ENCODE assay signal across 15 cellular contexts in the genomic region with DNA sequence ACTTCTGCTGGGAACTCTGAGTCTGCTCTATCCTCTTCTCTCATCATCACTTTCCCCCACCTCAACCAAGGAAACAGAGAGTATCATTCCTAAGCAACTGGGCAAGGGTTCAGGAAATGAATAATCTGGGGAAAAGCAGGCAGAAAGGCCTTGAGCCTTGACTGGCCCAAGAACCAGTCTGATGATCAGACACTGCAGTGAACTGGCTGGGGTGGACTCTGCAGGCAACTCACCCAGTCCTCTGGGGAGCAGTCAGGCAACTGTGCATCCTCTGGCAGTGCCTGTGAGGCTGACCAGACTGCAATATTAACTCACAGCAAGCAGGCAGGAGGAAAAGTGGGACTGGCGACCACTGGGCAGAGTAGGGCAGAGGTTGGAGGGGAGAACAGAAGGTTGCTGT. TPM values are rescaled to one million over a fixed set of nuclear protein-coding genes. Genes with fewer than 3 reads are reported as not detected.
DNase-seq lines count a peak whose midpoint lies in the region; ATAC-seq, FAIRE-seq and TF ChIP-seq lines count a peak whose summit lies in the region.
"Had no signal": no experiment of that assay in that cellular context is flagged by ENCODE, and none has a peak within 500 bp of the region (broad histone marks: within the 10 kb centered on the region; RNA-seq: fewer than 3 reads in every experiment).

No MANE protein-coding gene starts in this region.

- H3K9me3 Mint-ChIP-seq in activated CD4-positive, alpha-beta memory T cell treated with anti-CD3 and anti-CD28 coated beads, Interleukin-2, amount 10 ng/mL, durations not matched to agents 7 days and 5 days: no peaks in the 10 kb centered on the region
- no peaks in the 10 kb centered on the region for H3K9me3 Mint-ChIP-seq in activated CD4-positive, alpha-beta memory T cell treated with anti-CD3 and anti-CD28 coated beads for 36 hours
- no peaks in the 10 kb centered on the region for H3K9me3 Mint-ChIP-seq in activated CD8-positive, alpha-beta T cell treated with anti-CD3 and anti-CD28 coated beads for 36 hours
- no peaks in the 10 kb centered on the region for H3K9me3 Mint-ChIP-seq in stimulated activated naive B cell treated with anti-CD40 and anti-IgM and Interleukin-4, amounts not matched to agents 10 μg/mL and 1 μg/mL and 100 μg/mL, for 72 hours

- no peak for DNase-seq in activated CD4-positive, alpha-beta memory T cell treated with anti-CD3 and anti-CD28 coated beads, Interleukin-2, amount 10 ng/mL, durations not matched to agents 7 days and 5 days
- DNase-seq in activated CD4-positive, alpha-beta memory T cell treated with anti-CD3 and anti-CD28 coated beads for 36 hours: no peak
- no peak for DNase-seq in activated CD8-positive, alpha-beta T cell treated with anti-CD3 and anti-CD28 coated beads for 36 hours
- DNase-seq in fibroblast of the aortic adventitia (ENCODE audit: low read depth) (peak; percentile 68), GM13977 (ENCODE audit: low spot score) (no peak), NOMO-1 (lab: John Stamatoyannopoulos, UW; ENCODE audit: unreplicated experiment in 2 of 2) (no peak), urothelium cell line (ENCODE audit: low spot score) (no peak)
- no peak for DNase-seq in stimulated activated naive B cell treated with anti-CD40 and anti-IgM and Interleukin-4, amounts not matched to agents 10 μg/mL and 1 μg/mL and 100 μg/mL, for 72 hours
- DNase-seq: ACHN, brain microvascular endothelial cell, left ventricle myocardium superior, NCI-H510A treated with DMSO at 0.1 percent for 48 hours, SIG-M5, uterus had no signal

- no peak for FAIRE-seq in urothelium cell line (lab: Jason Lieb, UNC)
- FAIRE-seq: H1 had no signal

- H3K27ac Mint-ChIP-seq in activated CD4-positive, alpha-beta memory T cell treated with anti-CD3 and anti-CD28 coated beads, Interleukin-2, amount 10 ng/mL, durations not matched to agents 7 days and 5 days: no peak overlapping the region
- H3K27ac Mint-ChIP-seq in activated CD4-positive, alpha-beta memory T cell treated with anti-CD3 and anti-CD28 coated beads for 36 hours: no peak overlapping the region
- H3K27ac Mint-ChIP-seq in activated CD8-positive, alpha-beta T cell treated with anti-CD3 and anti-CD28 coated beads for 36 hours: no peak overlapping the region
- H3K27ac Mint-ChIP-seq in stimulated activated naive B cell treated with anti-CD40 and anti-IgM and Interleukin-4, amounts not matched to agents 10 μg/mL and 1 μg/mL and 100 μg/mL, for 72 hours: peak overlapping the region; percentile 5

- peaks cover 17% of the 10 kb centered on the region for H3K4me1 Mint-ChIP-seq in activated CD4-positive, alpha-beta memory T cell treated with anti-CD3 and anti-CD28 coated beads, Interleukin-2, amount 10 ng/mL, durations not matched to agents 7 days and 5 days
- peaks cover 19% of the 10 kb centered on the region for H3K4me1 Mint-ChIP-seq in activated CD4-positive, alpha-beta memory T cell treated with anti-CD3 and anti-CD28 coated beads for 36 hours (ENCODE audit: low read depth)
- H3K4me1 Mint-ChIP-seq in activated CD8-positive, alpha-beta T cell treated with anti-CD3 and anti-CD28 coated beads for 36 hours (ENCODE audit: low read depth): peaks cover 17% of the 10 kb centered on the region
- H3K4me1 Mint-ChIP-seq in stimulated activated naive B cell treated with anti-CD40 and anti-IgM and Interleukin-4, amounts not matched to agents 10 μg/mL and 1 μg/mL and 100 μg/mL, for 72 hours: peaks cover 12 to 36% of the 10 kb centered on the region in 2 donors

- H3K4me3 ChIP-seq in fibroblast of the aortic adventitia (ENCODE audit: low read depth, low read length): peak overlapping the region; percentile 6

- in situ Hi-C loops in GM13977 (cut with MboI; ENCODE audit: low pct_unique_long_range_greater_than_20kb, low sequenced_read_pairs, unreplicated experiment): loop anchor here (25.0 kb wide), 1 partner anchor 128 kb away; a partner anchor contains a TSS

- no peaks in the 10 kb centered on the region for H3K36me3 Mint-ChIP-seq in activated CD4-positive, alpha-beta memory T cell treated with anti-CD3 and anti-CD28 coated beads, Interleukin-2, amount 10 ng/mL, durations not matched to agents 7 days and 5 days (ENCODE audit: low read depth)
- no peaks in the 10 kb centered on the region for H3K36me3 Mint-ChIP-seq in activated CD4-positive, alpha-beta memory T cell treated with anti-CD3 and anti-CD28 coated beads for 36 hours
- no peaks in the 10 kb centered on the region for H3K36me3 Mint-ChIP-seq in activated CD8-positive, alpha-beta T cell treated with anti-CD3 and anti-CD28 coated beads for 36 hours (ENCODE audit: low read depth)
- no peaks in the 10 kb centered on the region for H3K36me3 Mint-ChIP-seq in stimulated activated naive B cell treated with anti-CD40 and anti-IgM and Interleukin-4, amounts not matched to agents 10 μg/mL and 1 μg/mL and 100 μg/mL, for 72 hours

- POLR2A ChIA-PET in activated CD4-positive, alpha-beta memory T cell treated with anti-CD3 and anti-CD28 coated beads, Interleukin-2, amount 10 ng/mL, durations not matched to agents 7 days and 5 days (lab: Charles Lee): no interaction called here
- POLR2A ChIA-PET in activated CD4-positive, alpha-beta memory T cell treated with anti-CD3 and anti-CD28 coated beads for 36 hours (lab: Charles Lee): no interaction called here
- POLR2A ChIA-PET in activated CD8-positive, alpha-beta T cell treated with anti-CD3 and anti-CD28 coated beads for 36 hours (lab: Charles Lee): interaction anchor here (1.6 kb wide), 1 partner anchor 167 kb away, joined by 5 read pairs; no protein-coding TSS in a partner anchor

- H3K4me3 Mint-ChIP-seq in activated CD4-positive, alpha-beta memory T cell treated with anti-CD3 and anti-CD28 coated beads, Interleukin-2, amount 10 ng/mL, durations not matched to agents 7 days and 5 days: peak overlapping the region; percentile 75
- H3K4me3 Mint-ChIP-seq in activated CD4-positive, alpha-beta memory T cell treated with anti-CD3 and anti-CD28 coated beads for 36 hours: no peak overlapping the region
- H3K4me3 Mint-ChIP-seq in activated CD8-positive, alpha-beta T cell treated with anti-CD3 and anti-CD28 coated beads for 36 hours: peak overlapping the region; percentile 74
- peak overlapping the region; percentile 9 to 67 for H3K4me3 Mint-ChIP-seq in stimulated activated naive B cell treated with anti-CD40 and anti-IgM and Interleukin-4, amounts not matched to agents 10 μg/mL and 1 μg/mL and 100 μg/mL, for 72 hours

- H3K27me3 Mint-ChIP-seq in activated CD4-positive, alpha-beta memory T cell treated with anti-CD3 and anti-CD28 coated beads, Interleukin-2, amount 10 ng/mL, durations not matched to agents 7 days and 5 days: peaks cover 33% of the 10 kb centered on the region
- H3K27me3 Mint-ChIP-seq in activated CD4-positive, alpha-beta memory T cell treated with anti-CD3 and anti-CD28 coated beads for 36 hours: peaks cover 18% of the 10 kb centered on the region
- peaks cover 20% of the 10 kb centered on the region for H3K27me3 Mint-ChIP-seq in activated CD8-positive, alpha-beta T cell treated with anti-CD3 and anti-CD28 coated beads for 36 hours
- peaks cover 16 to 21% of the 10 kb centered on the region in 2 donors for H3K27me3 Mint-ChIP-seq in stimulated activated naive B cell treated with anti-CD40 and anti-IgM and Interleukin-4, amounts not matched to agents 10 μg/mL and 1 μg/mL and 100 μg/mL, for 72 hours

- TF ChIP-seq CTCF in activated CD8-positive, alpha-beta T cell treated with anti-CD3 and anti-CD28 coated beads for 36 hours (IDR thresholded peaks at IDR 0.05): no peak
- TF ChIP-seq CTCF in fibroblast of the aortic adventitia (IDR thresholded peaks at IDR 0.05; ENCODE audit: insufficient read depth, low read length) (no peak), GM13977 (IDR thresholded peaks at IDR 0.05; ENCODE audit: extremely low read depth, insufficient read depth, missing control alignments) (no peak)

- no peak for ATAC-seq in activated CD8-positive, alpha-beta T cell treated with anti-CD3 and anti-CD28 coated beads for 36 hours
- ATAC-seq in stimulated activated naive B cell treated with anti-CD40 and anti-IgM and Interleukin-4, amounts not matched to agents 10 μg/mL and 1 μg/mL and 100 μg/mL, for 72 hours (replicated peaks): no peak

- intact Hi-C loops in activated CD4-positive, alpha-beta memory T cell treated with anti-CD3 and anti-CD28 coated beads for 36 hours (cut with micrococcal nuclease): loop anchor here (1.0 kb wide), 1 partner anchor 25 kb away; a partner anchor contains a TSS
- intact Hi-C loops in activated CD8-positive, alpha-beta T cell treated with anti-CD3 and anti-CD28 coated beads for 36 hours (cut with micrococcal nuclease): no loop called here

- CTCF ChIA-PET in activated CD4-positive, alpha-beta memory T cell treated with anti-CD3 and anti-CD28 coated beads, Interleukin-2, amount 10 ng/mL, durations not matched to agents 7 days and 5 days (lab: Charles Lee): interaction anchor here (10.0 kb wide), 1 partner anchor 38 kb away, joined by 58 read pairs; a partner anchor contains a TSS
- CTCF ChIA-PET in activated CD4-positive, alpha-beta memory T cell treated with anti-CD3 and anti-CD28 coated beads for 36 hours (lab: Charles Lee): interaction anchor here (2.7 to 4.7 kb wide), 2 partner anchors 39 to 123 kb away, joined by 8 to 23 read pairs; a partner anchor contains a TSS
- CTCF ChIA-PET in activated CD8-positive, alpha-beta T cell treated with anti-CD3 and anti-CD28 coated beads for 36 hours (lab: Charles Lee): interaction anchor here (1.1 to 10.2 kb wide), 5 partner anchors 25 to 93 kb away, joined by 4 to 91 read pairs (median 7); a partner anchor contains a TSS

RNA-seq across cellular contexts. Expression of a gene that starts 1.0 kb away (rescaled TPM):
- total RNA-seq in activated CD4-positive, alpha-beta memory T cell treated with anti-CD3 and anti-CD28 coated beads, Interleukin-2, amount 10 ng/mL, durations not matched to agents 7 days and 5 days: under 1 TPM; 0.33 to 0.35 TPM
- total RNA-seq in activated CD4-positive, alpha-beta memory T cell treated with anti-CD3 and anti-CD28 coated beads for 36 hours: under 1 TPM; 0.24 to 0.36 TPM
- total RNA-seq in activated CD8-positive, alpha-beta T cell treated with anti-CD3 and anti-CD28 coated beads for 36 hours: under 1 TPM; 0.54 to 0.59 TPM
- total RNA-seq in fibroblast of the aortic adventitia (ENCODE audit: low replicate concordance): 3.2 and 3.9 TPM in 2 replicates

RNA-seq across cellular contexts. Expression of a gene that starts 25.2 kb away (rescaled TPM):
- 1 to 10 TPM in 1 of 2 experiments, under 1 TPM in 1; 0.98 to 1.1 TPM for total RNA-seq in activated CD4-positive, alpha-beta memory T cell treated with anti-CD3 and anti-CD28 coated beads, Interleukin-2, amount 10 ng/mL, durations not matched to agents 7 days and 5 days
- 1 to 10 TPM; 1.0 to 1.1 TPM for total RNA-seq in activated CD4-positive, alpha-beta memory T cell treated with anti-CD3 and anti-CD28 coated beads for 36 hours
- 1 to 10 TPM; 1.3 to 1.4 TPM for total RNA-seq in activated CD8-positive, alpha-beta T cell treated with anti-CD3 and anti-CD28 coated beads for 36 hours
- 2.0 and 28.3 TPM in 2 replicates for total RNA-seq in fibroblast of the aortic adventitia (ENCODE audit: low replicate concordance)

RNA-seq across cellular contexts. Expression of a gene that starts 25.8 kb away (rescaled TPM):
- 10 to 100 TPM; 21.2 to 21.7 TPM for total RNA-seq in activated CD4-positive, alpha-beta memory T cell treated with anti-CD3 and anti-CD28 coated beads, Interleukin-2, amount 10 ng/mL, durations not matched to agents 7 days and 5 days
- 10 to 100 TPM; 17.8 to 17.9 TPM for total RNA-seq in activated CD4-positive, alpha-beta memory T cell treated with anti-CD3 and anti-CD28 coated beads for 36 hours
- 10 to 100 TPM; 17.9 to 18.9 TPM for total RNA-seq in activated CD8-positive, alpha-beta T cell treated with anti-CD3 and anti-CD28 coated beads for 36 hours
- 6.4 and 24.6 TPM in 2 replicates for total RNA-seq in fibroblast of the aortic adventitia (ENCODE audit: low replicate concordance)

RNA-seq across cellular contexts. Expression of a gene that starts 33.8 kb away (rescaled TPM):
- 10 to 100 TPM; 29.0 to 33.2 TPM for total RNA-seq in activated CD4-positive, alpha-beta memory T cell treated with anti-CD3 and anti-CD28 coated beads, Interleukin-2, amount 10 ng/mL, durations not matched to agents 7 days and 5 days
- total RNA-seq in activated CD4-positive, alpha-beta memory T cell treated with anti-CD3 and anti-CD28 coated beads for 36 hours: 10 to 100 TPM; 22.8 to 25.6 TPM
- total RNA-seq in activated CD8-positive, alpha-beta T cell treated with anti-CD3 and anti-CD28 coated beads for 36 hours: 10 to 100 TPM; 25.8 to 26.3 TPM
- total RNA-seq in fibroblast of the aortic adventitia (ENCODE audit: low replicate concordance): 26.8 and 33.4 TPM in 2 replicates

RNA-seq across cellular contexts. Expression of a gene that starts 39.2 kb away (rescaled TPM):
- 1 to 10 TPM; 2.5 to 2.7 TPM for total RNA-seq in activated CD4-positive, alpha-beta memory T cell treated with anti-CD3 and anti-CD28 coated beads, Interleukin-2, amount 10 ng/mL, durations not matched to agents 7 days and 5 days
- total RNA-seq in activated CD4-positive, alpha-beta memory T cell treated with anti-CD3 and anti-CD28 coated beads for 36 hours: 1 to 10 TPM; 2.8 to 3.8 TPM
- 1 to 10 TPM; 3.0 to 3.3 TPM for total RNA-seq in activated CD8-positive, alpha-beta T cell treated with anti-CD3 and anti-CD28 coated beads for 36 hours
- 5.2 and 8.3 TPM in 2 replicates for total RNA-seq in fibroblast of the aortic adventitia (ENCODE audit: low replicate concordance)
